ENCODE assay signal across 13 cellular contexts in the genomic region with DNA sequence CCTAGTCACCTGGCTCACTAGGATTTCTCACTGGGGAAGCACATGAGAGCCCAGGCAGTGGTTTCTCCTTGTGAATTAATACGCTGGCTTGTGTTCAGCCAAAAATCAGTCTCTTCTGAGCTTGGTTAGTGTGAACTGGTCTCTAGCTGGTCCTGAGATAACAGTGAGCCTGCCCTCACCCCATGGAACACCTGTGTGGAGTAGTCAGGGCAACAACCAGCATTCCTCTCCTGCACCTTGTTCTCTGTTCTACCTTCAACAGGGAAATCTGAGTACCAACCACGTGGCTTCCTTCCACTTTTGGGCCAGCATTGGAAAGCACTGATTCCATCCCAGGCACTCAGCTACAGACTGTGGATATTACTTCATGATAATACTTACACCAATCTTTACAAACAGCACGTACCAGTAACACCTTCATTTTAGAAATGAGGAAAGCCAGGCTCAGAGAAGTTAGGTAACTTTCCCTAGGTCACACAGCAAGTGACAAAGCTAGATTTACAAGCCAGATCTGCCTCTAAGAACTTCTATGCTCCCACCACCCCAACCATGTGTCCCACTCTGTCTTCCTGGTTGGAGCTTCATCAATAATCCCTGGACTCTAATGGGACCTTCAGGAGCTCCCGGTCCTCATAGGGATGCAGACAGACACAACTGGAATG.
"Had no signal": no experiment of that assay in that cellular context is flagged by ENCODE, and none has a peak within 500 bp of the region (broad histone marks: within the 10 kb centered on the region; RNA-seq: fewer than 3 reads in every experiment).

No MANE protein-coding gene starts in this region.

- H3K9me3 ChIP-seq: breast epithelium, lower lobe of right lung had no signal

- DNase-seq: activated CD4-positive, alpha-beta memory T cell treated with anti-CD3 and anti-CD28 coated beads, Interleukin-2, amount 10 ng/mL, durations not matched to agents 7 days and 5 days; activated CD4-positive, alpha-beta T cell treated with anti-CD3 and anti-CD28 coated beads for 4 hours; activated CD8-positive, alpha-beta memory T cell treated with anti-CD3 and anti-CD28 coated beads, Interleukin-2, amount 50 U/mL, for 4 hours; activated naive CD4-positive, alpha-beta T cell treated with anti-CD3 and anti-CD28 coated beads, Interleukin-2, amount 50 U/mL, for 16 hours; cerebellar nuclear complex; effector memory CD8-positive, alpha-beta T cell; lower lobe of right lung; nucleus accumbens; posterior cingulate gyrus; stimulated activated CD4-positive, alpha-beta T cell treated with anti-CD3 and anti-CD28 coated beads, Interleukin-1b, Interleukin-23, amount 100 ng/mL, for 48 hours; stimulated activated CD8-positive, alpha-beta memory T cell treated with anti-CD3 and anti-CD28 coated beads, Interleukin-4, amount 100 ng/mL, for 48 hours; stimulated activated naive CD4-positive, alpha-beta T cell had no signal

- H3K27me3 ChIP-seq: breast epithelium had no signal

- H3K4me3 ChIP-seq: breast epithelium, lower lobe of right lung had no signal

- H3K4me1 ChIP-seq: breast epithelium had no signal

- H3K27ac ChIP-seq: breast epithelium, lower lobe of right lung had no signal

- H3K36me3 ChIP-seq: breast epithelium, lower lobe of right lung had no signal
